ENCODE assay signal across 8 cellular contexts in the genomic region with DNA sequence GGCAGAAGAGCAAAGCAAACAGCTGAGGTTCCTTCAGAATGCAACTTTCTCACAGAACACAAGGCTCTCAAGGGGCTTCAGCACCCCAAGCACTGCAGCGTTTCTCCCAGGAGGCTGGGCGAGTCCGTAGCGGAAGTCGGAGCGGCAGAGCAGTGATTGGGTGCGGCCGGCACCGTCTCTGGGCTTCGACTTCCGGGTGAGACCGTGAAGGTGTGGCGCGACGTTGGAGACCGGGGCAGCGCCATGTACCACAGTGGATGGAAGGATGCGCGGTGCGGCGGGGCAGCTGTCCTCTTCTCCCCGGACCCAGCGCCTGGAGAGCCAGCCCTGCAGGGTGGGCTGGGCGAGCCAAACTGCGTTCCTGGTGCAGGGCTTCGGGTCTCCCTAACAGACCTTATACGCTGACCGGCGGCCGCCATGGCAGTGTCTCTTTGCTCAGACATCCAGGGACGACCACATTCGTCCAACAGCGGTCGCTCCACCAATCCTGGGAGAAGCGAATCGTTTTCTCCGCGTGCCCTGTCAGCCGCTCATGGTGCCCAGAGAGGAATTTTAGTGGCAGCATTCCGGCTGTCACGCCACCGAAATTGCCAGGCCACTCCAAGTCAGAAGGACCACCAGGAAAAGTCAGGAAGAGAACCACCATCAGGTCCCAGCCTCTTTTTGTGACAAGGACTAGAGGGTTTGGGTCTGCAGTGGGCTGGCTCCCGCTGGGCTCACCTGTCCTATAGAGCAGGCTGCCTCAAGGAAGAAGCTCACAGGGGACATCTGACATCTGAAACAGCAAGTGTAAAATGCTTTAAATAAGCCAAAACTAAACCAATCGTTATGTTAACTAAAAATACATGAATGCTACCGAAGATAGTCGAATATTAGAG. TPM values are rescaled to one million over a fixed set of nuclear protein-coding genes. Genes with fewer than 3 reads are reported as not detected.
DNase-seq lines count a peak whose midpoint lies in the region; ATAC-seq and TF ChIP-seq lines count a peak whose summit lies in the region.

No MANE protein-coding gene starts in this region.

- intact Hi-C loops in Right ventricle myocardium superior (cut with DNase I): no loop called here

- peaks cover 16 to 23% of the 10 kb centered on the region in 2 donors for H3K9me3 Mint-ChIP-seq in activated naive CD4-positive, alpha-beta T cell treated with anti-CD3 and anti-CD28 coated beads, Interleukin-2, amount 50 U/mL, for 72 hours

- H3K27ac ChIP-seq in SJSA1 (peak overlapping the region; percentile 11; the same call in 1 of the 2 replicates), tibial nerve (peak overlapping the region in 3 of 4 donors; percentile 26 to 40 (median 38))

- peak in 1 of 2 donors; percentile 36 for TF ChIP-seq POLR2A in tibial nerve (IDR thresholded peaks at IDR 0.05)

- H3K36me3 Mint-ChIP-seq in activated naive CD4-positive, alpha-beta T cell treated with anti-CD3 and anti-CD28 coated beads, Interleukin-2, amount 50 U/mL, for 72 hours: peaks cover 24 to 43% of the 10 kb centered on the region in 2 donors

- H3K4me1 ChIP-seq in SJSA1 (replicated peaks): peaks cover 9% of the 10 kb centered on the region
- H3K4me1 ChIP-seq in tibial nerve: peaks cover 0 to 4% (median 2%) of the 10 kb centered on the region in 4 donors

- TF ChIP-seq EP300 in tibial nerve (IDR thresholded peaks at IDR 0.05): peak in 1 of 2 donors; percentile 33

- H3K4me3 ChIP-seq in SJSA1 (peak overlapping the region; percentile 56), tibial nerve (peak overlapping the region; percentile 51 to 64 (median 58))

- TF ChIP-seq CTCF in tibial nerve (IDR thresholded peaks at IDR 0.05): no peak

- WGBS in tibial nerve, 2 donors: 15 to 20% methylated on average over 16 to 41 of the region's 46 CpGs

- DNase-seq in C1 segment of cervical spinal cord (lab: John Stamatoyannopoulos, UW) (peak; percentile 8 to 84 (median 68)), SJSA1 (ENCODE audit: low read depth in 1 of 2, low spot score in 2 of 2) (peak; percentile 61 to 83), Right ventricle myocardium superior (peak; percentile 87), pons (ENCODE audit: low spot score) (peak; percentile 82), tibial nerve (ENCODE audit: low spot score in 2 of 2) (peak; percentile 24 to 35)
- peak; percentile 76 to 81 for DNase-seq in activated naive CD4-positive, alpha-beta T cell treated with anti-CD3 and anti-CD28 coated beads, Interleukin-2, amount 50 U/mL, for 72 hours (ENCODE audit: low spot score in 2 of 2)

- peak; percentile 100 for ATAC-seq in GM19372 (IDR thresholded peaks at IDR 0.05; ENCODE audit: low read depth, unreplicated experiment)
- ATAC-seq in HG03558 (IDR thresholded peaks at IDR 0.05; ENCODE audit: extremely low read depth, unreplicated experiment): peak; percentile 100
- peak; percentile 100 for ATAC-seq in activated naive CD4-positive, alpha-beta T cell treated with anti-CD3 and anti-CD28 coated beads, Interleukin-2, amount 50 U/mL, for 72 hours
- ATAC-seq in Right ventricle myocardium superior (ENCODE audit: poor library complexity): peak; percentile 100

- H3K36me3 ChIP-seq in SJSA1 (no peaks in the 10 kb centered on the region), tibial nerve (peaks cover 0 to 9% (median 0%) of the 10 kb centered on the region in 3 donors)

- H3K27me3 ChIP-seq in SJSA1 (replicated peaks) (no peaks in the 10 kb centered on the region), tibial nerve (no peaks in the 10 kb centered on the region)

- peak overlapping the region; percentile 72 to 73 for H3K27ac Mint-ChIP-seq in activated naive CD4-positive, alpha-beta T cell treated with anti-CD3 and anti-CD28 coated beads, Interleukin-2, amount 50 U/mL, for 72 hours

- H3K9me3 ChIP-seq in SJSA1 (replicated peaks): no peaks in the 10 kb centered on the region
- peaks cover 0 to 10% (median 0%) of the 10 kb centered on the region in 4 donors for H3K9me3 ChIP-seq in tibial nerve

RNA-seq across cellular contexts. Expression of gene TRIM61, which starts 20.5 kb away (rescaled TPM):
- not detected in 2 replicates for total RNA-seq in SJSA1 (2014; rRNA removed; shearing (Covaris generic))
- 1 to 10 TPM; 1.1 TPM for total RNA-seq in activated naive CD4-positive, alpha-beta T cell treated with anti-CD3 and anti-CD28 coated beads, Interleukin-2, amount 50 U/mL, for 72 hours
- total RNA-seq in Right ventricle myocardium superior: 2.0 TPM
- 1 to 10 TPM in 1 of 4 donors, not detected in 3; 1.0 TPM for total RNA-seq in tibial nerve

Comparison
In these comparisons a context has a peak if more than half of its experiments do, and no peak if none do; other contexts are left out.
1. Peak in every context shown above with its lines: DNase-seq, ATAC-seq, H3K4me3 ChIP-seq and H3K27ac ChIP-seq.
2. DNase-seq: peak in every context shown above with its lines; median percentile 87 in Right ventricle myocardium superior; 82 in pons; 78 in activated naive CD4-positive, alpha-beta T cell treated with anti-CD3 and anti-CD28 coated beads, Interleukin-2, amount 50 U/mL, for 72 hours; 72 in SJSA1; 68 in C1 segment of cervical spinal cord; 30 in tibial nerve.